8 cellular contexts compared by ENCODE assay signal in genomic region chr10:93481931-93482834, GRCh38. TPM values are rescaled to one million over a fixed set of nuclear protein-coding genes. Genes with fewer than 3 reads are reported as not detected.
DNase-seq lines count a peak whose midpoint lies in the region; ATAC-seq and TF ChIP-seq lines count a peak whose summit lies in the region.

A gene with protein sequence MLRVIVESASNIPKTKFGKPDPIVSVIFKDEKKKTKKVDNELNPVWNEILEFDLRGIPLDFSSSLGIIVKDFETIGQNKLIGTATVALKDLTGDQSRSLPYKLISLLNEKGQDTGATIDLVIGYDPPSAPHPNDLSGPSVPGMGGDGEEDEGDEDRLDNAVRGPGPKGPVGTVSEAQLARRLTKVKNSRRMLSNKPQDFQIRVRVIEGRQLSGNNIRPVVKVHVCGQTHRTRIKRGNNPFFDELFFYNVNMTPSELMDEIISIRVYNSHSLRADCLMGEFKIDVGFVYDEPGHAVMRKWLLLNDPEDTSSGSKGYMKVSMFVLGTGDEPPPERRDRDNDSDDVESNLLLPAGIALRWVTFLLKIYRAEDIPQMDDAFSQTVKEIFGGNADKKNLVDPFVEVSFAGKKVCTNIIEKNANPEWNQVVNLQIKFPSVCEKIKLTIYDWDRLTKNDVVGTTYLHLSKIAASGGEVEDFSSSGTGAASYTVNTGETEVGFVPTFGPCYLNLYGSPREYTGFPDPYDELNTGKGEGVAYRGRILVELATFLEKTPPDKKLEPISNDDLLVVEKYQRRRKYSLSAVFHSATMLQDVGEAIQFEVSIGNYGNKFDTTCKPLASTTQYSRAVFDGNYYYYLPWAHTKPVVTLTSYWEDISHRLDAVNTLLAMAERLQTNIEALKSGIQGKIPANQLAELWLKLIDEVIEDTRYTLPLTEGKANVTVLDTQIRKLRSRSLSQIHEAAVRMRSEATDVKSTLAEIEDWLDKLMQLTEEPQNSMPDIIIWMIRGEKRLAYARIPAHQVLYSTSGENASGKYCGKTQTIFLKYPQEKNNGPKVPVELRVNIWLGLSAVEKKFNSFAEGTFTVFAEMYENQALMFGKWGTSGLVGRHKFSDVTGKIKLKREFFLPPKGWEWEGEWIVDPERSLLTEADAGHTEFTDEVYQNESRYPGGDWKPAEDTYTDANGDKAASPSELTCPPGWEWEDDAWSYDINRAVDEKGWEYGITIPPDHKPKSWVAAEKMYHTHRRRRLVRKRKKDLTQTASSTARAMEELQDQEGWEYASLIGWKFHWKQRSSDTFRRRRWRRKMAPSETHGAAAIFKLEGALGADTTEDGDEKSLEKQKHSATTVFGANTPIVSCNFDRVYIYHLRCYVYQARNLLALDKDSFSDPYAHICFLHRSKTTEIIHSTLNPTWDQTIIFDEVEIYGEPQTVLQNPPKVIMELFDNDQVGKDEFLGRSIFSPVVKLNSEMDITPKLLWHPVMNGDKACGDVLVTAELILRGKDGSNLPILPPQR (N-terminal part only) (minus strand): TSS chr10:93482334. CDS start chr10:93482194, 140 bp downstream.

- H3K4me3 ChIP-seq in BE2C (ENCODE audit: low read depth, low read length) (peak within 1 kb of the TSS; percentile 54), esophagus (ENCODE audit: low read depth in 1 of 2, low read length in 2 of 2) (peak within 1 kb of the TSS; percentile 62 to 86), mononuclear cell (ENCODE audit: low read length) (peak within 1 kb of the TSS; percentile 73)

- H3K27ac ChIP-seq in esophagus (ENCODE audit: low read depth in 2 of 2, low read length in 1 of 2) = peak within 1 kb of the TSS; percentile 96 to 98

- H3K36me3 ChIP-seq in BE2C = no peaks in the 10 kb centered on the region
- H3K36me3 ChIP-seq in esophagus (ENCODE audit: control insufficient read depth in 2 of 2, insufficient read depth in 2 of 2, low read length in 1 of 2) = no peaks in the 10 kb centered on the region

- peak; percentile 69 for ATAC-seq in GM18870 (IDR thresholded peaks at IDR 0.05; ENCODE audit: unreplicated experiment)
- peak; percentile 81 for ATAC-seq in HG03378 (IDR thresholded peaks at IDR 0.05; ENCODE audit: unreplicated experiment)

- TF ChIP-seq CTCF in BE2C (IDR thresholded peaks at IDR 0.05; ENCODE audit: low read depth, low read length) = peak; percentile 55

- H3K27me3 ChIP-seq in BE2C (peaks cover 20% of the 10 kb centered on the region), esophagus (ENCODE audit: control insufficient read depth in 1 of 2, insufficient read depth in 2 of 2, low read length in 2 of 2) (no peaks in the 10 kb centered on the region), mononuclear cell (ENCODE audit: insufficient read depth, low read length) (peaks cover 17% of the 10 kb centered on the region)

- H3K9me3 ChIP-seq in BE2C (no peaks in the 10 kb centered on the region), esophagus (ENCODE audit: control insufficient read depth in 2 of 2, insufficient read depth in 1 of 2, low read depth in 1 of 2, low read length in 1 of 2) (no peaks in the 10 kb centered on the region), mononuclear cell (ENCODE audit: low read depth, low read length) (no peaks in the 10 kb centered on the region)

- DNase-seq in BE2C = peak; percentile 26
- peak; percentile 65 for DNase-seq in NCI-H82 (lab: John Stamatoyannopoulos, UW)
- DNase-seq in activated CD8-positive, alpha-beta memory T cell treated with anti-CD3 and anti-CD28 coated beads, Interleukin-2, amount 50 U/mL, for 48 hours = peak; percentile 63
- peak; percentile 82 for DNase-seq in stromal cell of bone marrow (ENCODE audit: low read depth)

- H3K4me1 ChIP-seq in BE2C (no peaks in the 10 kb centered on the region), esophagus (ENCODE audit: control insufficient read depth in 2 of 2, insufficient read depth in 2 of 2, low read length in 1 of 2) (no peaks in the 10 kb centered on the region), mononuclear cell (ENCODE audit: insufficient read depth, low read length) (peaks cover 34% of the 10 kb centered on the region)

- WGBS in esophagus, 2 donors = 1 to 2% methylated on average over 31 of the region's 31 CpGs

RNA-seq across cellular contexts. Expression of the gene that starts here (rescaled TPM):
- polyA plus RNA-seq in BE2C (2012; ENCODE audit: insufficient read depth, insufficient read length, low read depth) = 0.09 TPM
- 10 to 100 TPM; 30.2 to 32.1 TPM for polyA plus RNA-seq in esophagus
- 5.2 TPM for total RNA-seq in mononuclear cell

Comparison
In these comparisons a context has a peak if more than half of its experiments do, and no peak if none do; other contexts are left out.
1. Peak in every context shown above with its lines: DNase-seq, ATAC-seq, H3K4me3 ChIP-seq and H3K27ac ChIP-seq.
2. DNase-seq: peak in every context shown above with its lines; median percentile 82 in stromal cell of bone marrow; 65 in NCI-H82; 63 in activated CD8-positive, alpha-beta memory T cell treated with anti-CD3 and anti-CD28 coated beads, Interleukin-2, amount 50 U/mL, for 48 hours; 26 in BE2C.